In genomic region chr11:13224324-13224723, GRCh38 we compare ENCODE assay signal across 1 cellular context.
TF ChIP-seq lines count a peak whose summit lies in the region.

No MANE protein-coding gene starts in this region.

TF ChIP-seq in IMR-90, 13 proteins besides CTCF, POLR2A, EP300 and RAD21 (continued from another document):
- TF ChIP-seq ELK1 (IDR thresholded peaks at IDR 0.05; ENCODE audit: borderline replicate concordance, low read depth, low read length) (no peak), MAFK (IDR thresholded peaks at IDR 0.05; ENCODE audit: low read depth, low read length) (no peak), MXI1 (IDR thresholded peaks at IDR 0.05; ENCODE audit: borderline replicate concordance, low read depth, low read length) (no peak), USF2 (IDR thresholded peaks at IDR 0.05; ENCODE audit: low read depth, low read length) (no peak), CEBPB (IDR thresholded peaks at IDR 0.05; ENCODE audit: low read depth, low read length) (no peak), NFE2L2 (IDR thresholded peaks at IDR 0.05; ENCODE audit: low read depth, low read length) (no peak), SMC3 (IDR thresholded peaks at IDR 0.05; ENCODE audit: low read depth, low read length) (no peak), MAZ (IDR thresholded peaks at IDR 0.05; ENCODE audit: borderline replicate concordance, low read depth, low read length) (no peak), CHD1 (IDR thresholded peaks at IDR 0.05; ENCODE audit: low read depth, low read length) (no peak), BHLHE40 (IDR thresholded peaks at IDR 0.05; ENCODE audit: low read depth, low read length) (no peak)
